ENCODE assay signal across 18 cellular contexts in the genomic region with DNA sequence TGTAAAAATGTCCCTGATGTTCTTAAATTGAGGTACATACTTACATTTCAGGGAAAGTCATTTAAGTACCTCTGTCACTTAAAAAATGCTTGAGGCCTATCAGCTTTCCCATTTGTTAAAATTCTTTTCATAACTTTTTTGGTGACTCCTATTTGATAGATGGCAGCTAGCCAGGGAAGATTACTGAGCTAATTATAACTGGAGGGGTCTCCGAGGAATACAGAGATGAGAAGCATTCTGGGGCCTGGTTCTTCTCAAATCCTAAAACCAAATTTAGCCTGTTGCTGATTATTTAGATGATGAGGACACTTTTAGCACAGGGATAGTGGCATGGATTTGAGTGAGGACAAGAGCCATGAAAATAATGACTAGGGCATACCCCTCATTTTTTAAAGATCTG. TPM values are rescaled to one million over a fixed set of nuclear protein-coding genes. Genes with fewer than 3 reads are reported as not detected.
DNase-seq lines count a peak whose midpoint lies in the region; ATAC-seq, FAIRE-seq and TF ChIP-seq lines count a peak whose summit lies in the region.
"Had no signal": no experiment of that assay in that cellular context is flagged by ENCODE, and none has a peak within 500 bp of the region (broad histone marks: within the 10 kb centered on the region; RNA-seq: fewer than 3 reads in every experiment).

No MANE protein-coding gene starts in this region.

- peaks cover 57% of the 10 kb centered on the region for H3K4me1 ChIP-seq in ACC112 (ENCODE audit: control insufficient read depth, insufficient read depth, low read length, unreplicated experiment)
- peaks cover 27% of the 10 kb centered on the region for H3K4me1 ChIP-seq in GM23338 (ENCODE audit: insufficient read depth)
- H3K4me1 ChIP-seq in astrocyte (ENCODE audit: insufficient read depth, low read length): peaks cover 20% of the 10 kb centered on the region
- H3K4me1 ChIP-seq: colonic mucosa had no signal

- peaks cover 51% of the 10 kb centered on the region for H3K36me3 Mint-ChIP-seq in GM23338 (ENCODE audit: low read depth)
- peaks cover 6% of the 10 kb centered on the region for H3K36me3 Mint-ChIP-seq in astrocyte (ENCODE audit: low read depth, unreplicated experiment)
- H3K36me3 Mint-ChIP-seq in activated T-cell treated with anti-CD3 and anti-CD28 coated beads, Interleukin-2, amount 50 U/mL, for 24 hours (ENCODE audit: low read depth): peaks cover 48% of the 10 kb centered on the region

- TF ChIP-seq CTCF in GM23338 (conservative IDR thresholded peaks at IDR 0.05; ENCODE audit: low read depth in 2 of 2): no peak
- no peak for TF ChIP-seq CTCF in astrocyte (IDR thresholded peaks at IDR 0.05; ENCODE audit: insufficient read depth, low read depth, low read length)

- H3K27ac ChIP-seq in ACC112 (ENCODE audit: low read depth, low read length) (no peak overlapping the region), GM23338 (ENCODE audit: low read depth) (peak overlapping the region; percentile 98), astrocyte (ENCODE audit: low read depth, low read length) (no peak overlapping the region)
- H3K27ac ChIP-seq: colonic mucosa had no signal

- H3K4me1 Mint-ChIP-seq in GM23338 (peaks cover 55% of the 10 kb centered on the region), astrocyte (ENCODE audit: low read depth, unreplicated experiment) (peaks cover 45% of the 10 kb centered on the region)
- peaks cover 78% of the 10 kb centered on the region for H3K4me1 Mint-ChIP-seq in activated T-cell treated with anti-CD3 and anti-CD28 coated beads, Interleukin-2, amount 50 U/mL, for 24 hours (ENCODE audit: low read depth)

- H3K27ac Mint-ChIP-seq in GM23338: peak overlapping the region; percentile 97
- H3K27ac Mint-ChIP-seq in astrocyte (ENCODE audit: unreplicated experiment): no peak overlapping the region
- H3K27ac Mint-ChIP-seq in activated T-cell treated with anti-CD3 and anti-CD28 coated beads, Interleukin-2, amount 50 U/mL, for 24 hours: no peak overlapping the region
- H3K27ac Mint-ChIP-seq: activated CD4-positive, alpha-beta T cell treated with anti-CD3 and anti-CD28 coated beads, Interleukin-2, amount 10 ng/mL, durations not matched to agents 24 days and 14 days; activated T-helper 1 cell treated with anti-CD3 and anti-CD28 coated beads, Interleukin-12 subunit alpha, Interleukin-12 subunit beta, Interleukin-2, Interleukin-4 antibody, amounts not matched to agents 30 ng/mL and 10 ng/mL and 1 ng/mL, durations not matched to agents 14 hours and 24 hours and 36 hours had no signal

- no peak for ATAC-seq in GM23338
- no peak for ATAC-seq in GM18517 (IDR thresholded peaks at IDR 0.05; ENCODE audit: unreplicated experiment)

- FAIRE-seq in astrocyte (lab: Jason Lieb, UNC): no peak
- FAIRE-seq: RCC 7860 had no signal

- H3K27me3 ChIP-seq in ACC112 (ENCODE audit: insufficient read depth, low read length) (no peaks in the 10 kb centered on the region), GM23338 (ENCODE audit: insufficient read depth) (no peaks in the 10 kb centered on the region), astrocyte (ENCODE audit: insufficient read depth, low read length) (no peaks in the 10 kb centered on the region)
- H3K27me3 ChIP-seq: colonic mucosa, tibial nerve had no signal

- no peaks in the 10 kb centered on the region for H3F3A ChIP-seq in GM23338 (replicated peaks; ENCODE audit: low read depth)

- H2AFZ ChIP-seq in ACC112 (ENCODE audit: low read length, unreplicated experiment) (no peak overlapping the region), GM23338 (no peak overlapping the region), astrocyte (ENCODE audit: low read depth, low read length) (no peak overlapping the region)

- H3K4me3 ChIP-seq in ACC112 (ENCODE audit: low read depth, low read length) (peak overlapping the region; percentile 99), GM23338 (peak overlapping the region; percentile 87), astrocyte (ENCODE audit: insufficient read depth, low read depth, low read length) (no peak overlapping the region)
- H3K4me3 ChIP-seq: colonic mucosa, tibial nerve had no signal

- H3K9ac ChIP-seq in astrocyte (ENCODE audit: low read length): no peak overlapping the region

- H3K4me3 Mint-ChIP-seq in GM23338 (peak overlapping the region; percentile 100), astrocyte (ENCODE audit: unreplicated experiment) (peak overlapping the region; percentile 100)
- no peak overlapping the region for H3K4me3 Mint-ChIP-seq in activated T-cell treated with anti-CD3 and anti-CD28 coated beads, Interleukin-2, amount 50 U/mL, for 24 hours
- H3K4me3 Mint-ChIP-seq: activated CD4-positive, alpha-beta T cell treated with anti-CD3 and anti-CD28 coated beads, Interleukin-2, amount 10 ng/mL, durations not matched to agents 24 days and 14 days; activated T-helper 1 cell treated with anti-CD3 and anti-CD28 coated beads, Interleukin-12 subunit alpha, Interleukin-12 subunit beta, Interleukin-2, Interleukin-4 antibody, amounts not matched to agents 30 ng/mL and 10 ng/mL and 1 ng/mL, durations not matched to agents 14 hours and 24 hours and 36 hours had no signal

- no peak for DNase-seq in GM23338 (ENCODE audit: low spot score)
- no peak for DNase-seq in astrocyte (ENCODE audit: low read depth)
- peak; percentile 18 for DNase-seq in left kidney (ENCODE audit: low read depth, low spot score)
- no peak for DNase-seq in activated T-cell treated with anti-CD3 and anti-CD28 coated beads, Interleukin-2, amount 50 U/mL, for 24 hours
- DNase-seq in RPMI8226: no peak
- no peak for DNase-seq in NCI-H2196 (lab: John Stamatoyannopoulos, UW; ENCODE audit: unreplicated experiment)
- DNase-seq: activated CD4-positive, alpha-beta T cell treated with anti-CD3 and anti-CD28 coated beads, Interleukin-2, amount 10 ng/mL, durations not matched to agents 24 days and 14 days; amygdala; colonic mucosa; EL; NCI-H1092 treated with DMSO at 0.1 percent for 48 hours; NCI-H446 treated with DMSO at 0.1 percent for 48 hours; T1000 had no signal

- H3K9me3 Mint-ChIP-seq in GM23338 (no peaks in the 10 kb centered on the region; the same call in 2 of the 3 replicates), astrocyte (ENCODE audit: unreplicated experiment) (no peaks in the 10 kb centered on the region)
- H3K9me3 Mint-ChIP-seq in activated T-cell treated with anti-CD3 and anti-CD28 coated beads, Interleukin-2, amount 50 U/mL, for 24 hours: peaks cover 11% of the 10 kb centered on the region
- H3K9me3 Mint-ChIP-seq: activated T-helper 1 cell treated with anti-CD3 and anti-CD28 coated beads, Interleukin-12 subunit alpha, Interleukin-12 subunit beta, Interleukin-2, Interleukin-4 antibody, amounts not matched to agents 30 ng/mL and 10 ng/mL and 1 ng/mL, durations not matched to agents 14 hours and 24 hours and 36 hours had no signal

- H4K20me1 ChIP-seq in GM23338 (replicated peaks; ENCODE audit: insufficient read depth) (peaks cover 14% of the 10 kb centered on the region; the same call in 1 of the 2 replicates), astrocyte (ENCODE audit: insufficient read depth, low read length) (peaks cover 54% of the 10 kb centered on the region)

- H3K36me3 ChIP-seq in ACC112 (ENCODE audit: insufficient read depth, low read length) (peaks cover 9% of the 10 kb centered on the region; the same call in 1 of the 2 replicates), GM23338 (ENCODE audit: insufficient read depth) (no peaks in the 10 kb centered on the region), astrocyte (ENCODE audit: insufficient read depth, low read length) (no peaks in the 10 kb centered on the region)
- H3K36me3 ChIP-seq: colonic mucosa, tibial nerve had no signal

- no peaks in the 10 kb centered on the region for H3K9me3 ChIP-seq in astrocyte (ENCODE audit: insufficient read depth, low read depth, low read length)
- H3K9me3 ChIP-seq: colonic mucosa, tibial nerve had no signal

- H3K4me2 ChIP-seq in GM23338: peak overlapping the region; percentile 87
- H3K4me2 ChIP-seq in astrocyte (ENCODE audit: low read length): no peak overlapping the region

- peaks cover 3% of the 10 kb centered on the region for H3K27me3 Mint-ChIP-seq in GM23338 (ENCODE audit: insufficient read depth, low read depth, poor library complexity)
- H3K27me3 Mint-ChIP-seq in astrocyte (ENCODE audit: low read depth, unreplicated experiment): no peaks in the 10 kb centered on the region
- no peaks in the 10 kb centered on the region for H3K27me3 Mint-ChIP-seq in activated T-cell treated with anti-CD3 and anti-CD28 coated beads, Interleukin-2, amount 50 U/mL, for 24 hours
- H3K27me3 Mint-ChIP-seq: activated CD4-positive, alpha-beta T cell treated with anti-CD3 and anti-CD28 coated beads, Interleukin-2, amount 10 ng/mL, durations not matched to agents 24 days and 14 days had no signal

- H3K79me2 ChIP-seq in ACC112 (ENCODE audit: control insufficient read depth, insufficient read depth, low read length, unreplicated experiment) (peaks cover 96% of the 10 kb centered on the region), GM23338 (replicated peaks; ENCODE audit: insufficient read depth) (peaks cover 89% of the 10 kb centered on the region), astrocyte (ENCODE audit: insufficient read depth, low read length) (peaks cover 95% of the 10 kb centered on the region)

- no peaks in the 10 kb centered on the region for H3K9me2 ChIP-seq in GM23338 (ENCODE audit: insufficient read depth)

TF ChIP-seq in GM23338, 12 proteins besides CTCF, POLR2A, EP300 and RAD21 (continues in another document):
- TF ChIP-seq ZNF114 (CRISPR knock-in tag; IDR thresholded peaks at IDR 0.05): no peak
- no peak for TF ChIP-seq POLR2AphosphoS5 (IDR thresholded peaks at IDR 0.05; ENCODE audit: low read depth)
- TF ChIP-seq, protein P1, sequence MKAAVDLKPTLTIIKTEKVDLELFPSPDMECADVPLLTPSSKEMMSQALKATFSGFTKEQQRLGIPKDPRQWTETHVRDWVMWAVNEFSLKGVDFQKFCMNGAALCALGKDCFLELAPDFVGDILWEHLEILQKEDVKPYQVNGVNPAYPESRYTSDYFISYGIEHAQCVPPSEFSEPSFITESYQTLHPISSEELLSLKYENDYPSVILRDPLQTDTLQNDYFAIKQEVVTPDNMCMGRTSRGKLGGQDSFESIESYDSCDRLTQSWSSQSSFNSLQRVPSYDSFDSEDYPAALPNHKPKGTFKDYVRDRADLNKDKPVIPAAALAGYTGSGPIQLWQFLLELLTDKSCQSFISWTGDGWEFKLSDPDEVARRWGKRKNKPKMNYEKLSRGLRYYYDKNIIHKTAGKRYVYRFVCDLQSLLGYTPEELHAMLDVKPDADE (IDR thresholded peaks at IDR 0.05): no peak
- TF ChIP-seq NANOG (IDR thresholded peaks at IDR 0.05; ENCODE audit: borderline replicate concordance): no peak

RNA-seq across cellular contexts. Expression of gene UGP2, which starts 4.8 kb away (rescaled TPM):
- 742 and 744 TPM in 2 replicates for total RNA-seq in GM23338 (2014; rRNA removed; shearing (Covaris generic))
- polyA plus RNA-seq in GM23338 (2016; fragmentation: Nextera tagmentation; extraction: Ambion mirVana): 906 and 943 TPM in 2 replicates
- total RNA-seq in astrocyte: 314 and 322 TPM in 2 replicates
